Comparison of ENCODE assay signal across 13 cellular contexts in the genomic region with DNA sequence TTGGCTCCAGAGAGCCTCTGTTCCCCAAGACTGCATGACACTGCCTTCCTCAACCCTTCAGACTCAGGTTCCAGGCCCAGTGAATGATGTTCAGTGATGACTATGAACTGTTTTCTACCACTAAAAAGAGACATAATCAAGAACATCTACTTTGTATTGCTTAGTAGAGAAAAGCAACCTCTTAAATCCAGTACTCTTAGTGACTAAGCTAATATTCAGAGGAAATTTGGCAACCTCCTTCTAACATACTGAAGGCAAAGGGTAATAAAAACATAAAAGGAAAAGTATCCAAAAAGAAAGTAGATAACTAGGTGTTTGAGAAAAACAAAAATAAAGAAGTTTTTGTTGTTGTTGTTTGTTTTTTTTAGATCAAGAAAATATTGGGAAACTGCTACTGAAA.
DNase-seq lines count a peak whose midpoint lies in the region; ATAC-seq and TF ChIP-seq lines count a peak whose summit lies in the region.
"Had no signal": no experiment of that assay in that cellular context is flagged by ENCODE, and none has a peak within 500 bp of the region (broad histone marks: within the 10 kb centered on the region; RNA-seq: fewer than 3 reads in every experiment).

No MANE protein-coding gene starts in this region.

- no peak overlapping the region for H3K4me3 ChIP-seq in left ventricle myocardium inferior
- no peak overlapping the region for H3K4me3 ChIP-seq in hepatocyte
- no peak overlapping the region for H3K4me3 ChIP-seq in transverse colon
- no peak overlapping the region for H3K4me3 ChIP-seq in stomach
- H3K4me3 ChIP-seq: cardiac muscle cell had no signal

- ATAC-seq in Right ventricle myocardium superior (ENCODE audit: poor library complexity): no peak

- intact Hi-C loops in left ventricle myocardium inferior (cut with micrococcal nuclease) (no loop called here), Right ventricle myocardium superior (cut with DNase I) (no loop called here), transverse colon (cut with DNase I; ENCODE audit: low total_unique reads) (no loop called here), stomach (cut with DNase I; ENCODE audit: low total_unique reads) (no loop called here)

- no peak for TF ChIP-seq EP300 in transverse colon (IDR thresholded peaks at IDR 0.05; ENCODE audit: low read depth)
- TF ChIP-seq EP300 in stomach (IDR thresholded peaks at IDR 0.05): no peak

- TF ChIP-seq POLR2A in transverse colon (IDR thresholded peaks at IDR 0.05) (no peak), stomach (IDR thresholded peaks at IDR 0.05) (no peak)

- DNase-seq in left ventricle myocardium inferior (no peak), Right ventricle myocardium superior (no peak), amniotic epithelial cell (ENCODE audit: low read depth) (peak; percentile 58), hepatocyte (ENCODE audit: low spot score) (no peak), transverse colon (no peak), iPS-NIHi11 (ENCODE audit: low spot score) (no peak), DMS 273 treated with DMSO at 0.1 percent for 48 hours (lab: John Stamatoyannopoulos, UW) (no peak), stomach (no peak)
- DNase-seq: activated effector memory CD4-positive, alpha-beta T cell treated with Interleukin-2 at 50 U/mL for 16 hours; NCI-H1048; NCI-H510A; stimulated activated CD4-positive, alpha-beta T cell treated with anti-CD3 and anti-CD28 coated beads, Interleukin-1b, Interleukin-23, amount 100 ng/mL, for 48 hours had no signal

- peak overlapping the region; percentile 75 for H3K27ac ChIP-seq in left ventricle myocardium inferior (replicated peaks)
- peak overlapping the region; percentile 41 for H3K27ac ChIP-seq in hepatocyte
- H3K27ac ChIP-seq in transverse colon: peak overlapping the region; percentile 67 to 75 (median 70)
- peak overlapping the region in 2 of 5 donors; percentile 40 to 62 for H3K27ac ChIP-seq in stomach
- H3K27ac ChIP-seq: cardiac muscle cell had no signal

- no peaks in the 10 kb centered on the region for H3K36me3 ChIP-seq in left ventricle myocardium inferior
- no peaks in the 10 kb centered on the region for H3K36me3 ChIP-seq in hepatocyte (replicated peaks; ENCODE audit: insufficient read depth, low read depth)
- H3K36me3 ChIP-seq in transverse colon: no peaks in the 10 kb centered on the region
- H3K36me3 ChIP-seq in stomach: no peaks in the 10 kb centered on the region
- H3K36me3 ChIP-seq: cardiac muscle cell had no signal

- no peaks in the 10 kb centered on the region for H3K9me2 ChIP-seq in hepatocyte (replicated peaks; ENCODE audit: insufficient read depth)

- no peaks in the 10 kb centered on the region for H4K20me1 ChIP-seq in hepatocyte (ENCODE audit: insufficient read depth, poor library complexity, severe bottlenecking)

- no peak overlapping the region for H3K4me2 ChIP-seq in hepatocyte

- H3K4me1 ChIP-seq in left ventricle myocardium inferior (peaks cover 40% of the 10 kb centered on the region), hepatocyte (ENCODE audit: insufficient read depth) (peaks cover 18% of the 10 kb centered on the region), transverse colon (peaks cover 0 to 26% (median 12%) of the 10 kb centered on the region in 4 donors), stomach (peaks cover 13 to 40% (median 31%) of the 10 kb centered on the region in 4 donors)

- no peak overlapping the region for H2AFZ ChIP-seq in hepatocyte

- no peaks in the 10 kb centered on the region for H3K79me2 ChIP-seq in hepatocyte

- in situ Hi-C loops in transverse colon (cut with MboI; ENCODE audit: low pct_ligation_motif_present in 1 of 4, low pct_unique_long_range_greater_than_20kb in 1 of 4, low sequenced_read_pairs in 3 of 4): loop anchor here in 1 of 4 donors (25.0 kb wide), 1 partner anchor 315 kb away; no protein-coding TSS in a partner anchor

- no peak for TF ChIP-seq CTCF in left ventricle myocardium inferior (IDR thresholded peaks at IDR 0.05; ENCODE audit: borderline replicate concordance)
- no peak for TF ChIP-seq CTCF in hepatocyte (IDR thresholded peaks at IDR 0.05; ENCODE audit: poor library complexity)
- no peak for TF ChIP-seq CTCF in transverse colon (IDR thresholded peaks at IDR 0.05)
- no peak for TF ChIP-seq CTCF in stomach (IDR thresholded peaks at IDR 0.05)

- H3K27me3 ChIP-seq in left ventricle myocardium inferior (ENCODE audit: low read depth) (peaks cover 5% of the 10 kb centered on the region), hepatocyte (no peaks in the 10 kb centered on the region), transverse colon (no peaks in the 10 kb centered on the region), stomach (no peaks in the 10 kb centered on the region)

- H3K9me3 ChIP-seq in left ventricle myocardium inferior (replicated peaks): no peaks in the 10 kb centered on the region
- H3K9me3 ChIP-seq in hepatocyte (ENCODE audit: low read depth): no peaks in the 10 kb centered on the region
- H3K9me3 ChIP-seq in transverse colon: no peaks in the 10 kb centered on the region
- no peaks in the 10 kb centered on the region for H3K9me3 ChIP-seq in stomach
